12 cellular contexts compared by ENCODE assay signal in genomic region chr17:9971991-9972390, GRCh38.
DNase-seq lines count a peak whose midpoint lies in the region; ATAC-seq and TF ChIP-seq lines count a peak whose summit lies in the region.
"Had no signal": no experiment of that assay in that cellular context is flagged by ENCODE, and none has a peak within 500 bp of the region (broad histone marks: within the 10 kb centered on the region; RNA-seq: fewer than 3 reads in every experiment).

No MANE protein-coding gene starts in this region.

- TF ChIP-seq EP300 in ovary (IDR thresholded peaks at IDR 0.05): no peak

- no peak overlapping the region for H3K27ac ChIP-seq in ovary

- POLR2A ChIA-PET in BJ (lab: Charles Lee): no interaction called here

- no peak for TF ChIP-seq CTCF in BJ (IDR thresholded peaks at IDR 0.05; ENCODE audit: insufficient read depth, low read depth, low read length)
- TF ChIP-seq CTCF in ovary (IDR thresholded peaks at IDR 0.05): no peak

- H3K4me1 ChIP-seq in ovary (ENCODE audit: insufficient read depth): peaks cover 8% of the 10 kb centered on the region

- ATAC-seq in GM18907 (IDR thresholded peaks at IDR 0.05; ENCODE audit: unreplicated experiment) (no peak), GM19395 (IDR thresholded peaks at IDR 0.05; ENCODE audit: unreplicated experiment) (no peak)
- ATAC-seq: Panc1 had no signal

- no peaks in the 10 kb centered on the region for H3K27me3 ChIP-seq in BJ (ENCODE audit: control insufficient read depth, insufficient read depth, low read length)
- no peaks in the 10 kb centered on the region for H3K27me3 ChIP-seq in ovary

- CTCF ChIA-PET in BJ (lab: Yijun Ruan, JAX): interaction anchor here (0.8 kb wide), 1 partner anchor 255 kb away, joined by 5 read pairs; no protein-coding TSS in a partner anchor

- no peak for TF ChIP-seq POLR2A in ovary (IDR thresholded peaks at IDR 0.05)

- DNase-seq in BJ (ENCODE audit: low read depth) (peak; percentile 1), NCI-H460 (ENCODE audit: extremely low read depth, low read depth) (peak; percentile 23), fibroblast of the conjunctiva (ENCODE audit: low read depth) (peak; percentile 68), ovary (peak; percentile 62 to 83 (median 63)), NCI-H524 treated with DMSO at 0.1 percent for 48 hours (lab: John Stamatoyannopoulos, UW) (no peak)
- no peak for DNase-seq in activated CD4-positive, CD25-positive, alpha-beta regulatory T cell treated with anti-CD3 and anti-CD28 coated beads, Interleukin-2, amount 50 U/mL, for 72 hours
- DNase-seq: activated CD4-positive, alpha-beta T cell treated with anti-CD3 and anti-CD28 coated beads, Interleukin-2, amount 50 U/mL, for 4 hours; midbrain; NCI-H1105 treated with DMSO at 0.1 percent for 48 hours had no signal

- H3K9me3 ChIP-seq in ovary: no peaks in the 10 kb centered on the region

- no peak overlapping the region for H3K4me3 ChIP-seq in BJ (ENCODE audit: low read depth, low read length)
- H3K4me3 ChIP-seq in ovary: no peak overlapping the region

- WGBS in ovary, 3 donors: 24 to 34% (median 33%) methylated on average over 4 of the region's 4 CpGs

- H3K36me3 ChIP-seq in BJ (ENCODE audit: control insufficient read depth, insufficient read depth, low read length): no peaks in the 10 kb centered on the region
- no peaks in the 10 kb centered on the region for H3K36me3 ChIP-seq in ovary

- intact Hi-C loops in ovary (cut with DNase I): no loop called here

Comparison
In these comparisons a context has a peak if more than half of its experiments do, and no peak if none do; other contexts are left out.
1. DNase-seq: peak in BJ (single experiment), NCI-H460 (single experiment), fibroblast of the conjunctiva (single experiment) and ovary (5 of 5); none in activated CD4-positive, CD25-positive, alpha-beta regulatory T cell treated with anti-CD3 and anti-CD28 coated beads, Interleukin-2, amount 50 U/mL, for 72 hours (single experiment) and NCI-H524 treated with DMSO at 0.1 percent for 48 hours (single experiment).